ENCODE assay signal across 2 cellular contexts in genomic region chr18:23725351-23725750, GRCh38.
TF ChIP-seq lines count a peak whose summit lies in the region.

No MANE protein-coding gene starts in this region.

TF ChIP-seq in A549, 52 proteins besides CTCF, POLR2A, EP300 and RAD21 (continued from another document):
- no peak for TF ChIP-seq KDM5A (IDR thresholded peaks at IDR 0.05)

TF ChIP-seq in HEK293T, 16 proteins besides CTCF, POLR2A, EP300 and RAD21 (continued from another document):
- TF ChIP-seq FOXK2 (IDR thresholded peaks at IDR 0.05) (no peak), FOXM1 (IDR thresholded peaks at IDR 0.05; ENCODE audit: borderline replicate concordance) (no peak), SUZ12 (IDR thresholded peaks at IDR 0.05) (no peak), FOXA1 (IDR thresholded peaks at IDR 0.05) (no peak), BHLHE40 (IDR thresholded peaks at IDR 0.05; ENCODE audit: borderline replicate concordance) (no peak)
